ENCODE assay signal across 19 cellular contexts in genomic region chr11:120184371-120184945, GRCh38. TPM values are rescaled to one million over a fixed set of nuclear protein-coding genes. Genes with fewer than 3 reads are reported as not detected.
DNase-seq lines count a peak whose midpoint lies in the region; ATAC-seq, FAIRE-seq and TF ChIP-seq lines count a peak whose summit lies in the region.
"Had no signal": no experiment of that assay in that cellular context is flagged by ENCODE, and none has a peak within 500 bp of the region (broad histone marks: within the 10 kb centered on the region; RNA-seq: fewer than 3 reads in every experiment).

No MANE protein-coding gene starts in this region.

- TF ChIP-seq CTCF in pancreas (IDR thresholded peaks at IDR 0.05) (no peak), upper lobe of right lung (IDR thresholded peaks at IDR 0.05) (no peak)

- no peak for FAIRE-seq in pancreas (lab: Jason Lieb, UNC)

- H3K36me3 ChIP-seq in pancreas (no peaks in the 10 kb centered on the region), upper lobe of right lung (no peaks in the 10 kb centered on the region)

- WGBS in right cardiac atrium, result 62% methylated on average over 11 of the region's 11 CpGs
- WGBS in pancreas, 2 donors, result 28 to 31% methylated on average over 11 of the region's 11 CpGs

- peak; percentile 1 for DNase-seq in activated CD4-positive, CD25-positive, alpha-beta regulatory T cell treated with anti-CD3 and anti-CD28 coated beads, Interleukin-2, amount 50 U/mL, for 72 hours
- DNase-seq in right cardiac atrium (peak; percentile 67 to 82 (median 78)), pancreas (peak in 3 of 6 donors; percentile 22 to 33 (median 32)), upper lobe of right lung (peak; percentile 32), D341Med (ENCODE audit: low spot score) (no peak), DMS153 treated with DMSO at 0.1 percent for 48 hours (lab: John Stamatoyannopoulos, UW; ENCODE audit: unreplicated experiment) (no peak), NCI-H1694 treated with DMSO at 0.1 percent for 48 hours (lab: John Stamatoyannopoulos, UW) (no peak)
- DNase-seq: activated CD4-positive, alpha-beta T cell treated with anti-CD3 and anti-CD28 coated beads, Interleukin-2, amount 10 ng/mL, durations not matched to agents 24 days and 14 days; CD4-positive, CD25-positive, alpha-beta regulatory T cell; H7; hippocampal formation; Kasumi-1; NCI-H1694; stimulated activated naive CD4-positive, alpha-beta T cell treated with Interleukin-2 at 50 U/mL for 16 hours; T-helper 17 cell had no signal

- H3K9me3 ChIP-seq in right cardiac atrium (ENCODE audit: control insufficient read depth, low read length), result no peaks in the 10 kb centered on the region
- H3K9me3 ChIP-seq in pancreas, result no peaks in the 10 kb centered on the region
- H3K9me3 ChIP-seq in upper lobe of right lung, result no peaks in the 10 kb centered on the region

- H3K27ac ChIP-seq in right cardiac atrium (ENCODE audit: low read length) (peak overlapping the region; percentile 79), pancreas (peak overlapping the region; percentile 79 to 92 (median 87)), upper lobe of right lung (peak overlapping the region; percentile 11)
- H3K27ac ChIP-seq: 22Rv1, RWPE1 had no signal

- intact Hi-C loops in right cardiac atrium (cut with DNase I), result loop anchor here in 1 of 4 donors (5.0 kb wide), 1 partner anchor 33 kb away; no protein-coding TSS in a partner anchor
- intact Hi-C loops in pancreas (cut with DNase I), result no loop called here
- intact Hi-C loops in upper lobe of right lung (cut with DNase I), result no loop called here

- no peaks in the 10 kb centered on the region for H3K27me3 ChIP-seq in right cardiac atrium (ENCODE audit: control insufficient read depth, insufficient read depth)
- H3K27me3 ChIP-seq in pancreas, result no peaks in the 10 kb centered on the region
- H3K27me3 ChIP-seq in upper lobe of right lung, result no peaks in the 10 kb centered on the region

- H3K4me1 ChIP-seq in right cardiac atrium (ENCODE audit: control insufficient read depth, insufficient read depth, low read length) (peaks cover 2% of the 10 kb centered on the region), pancreas (peaks cover 38 to 54% (median 53%) of the 10 kb centered on the region in 3 donors), upper lobe of right lung (peaks cover 7% of the 10 kb centered on the region)

- H3K4me3 ChIP-seq in right cardiac atrium (ENCODE audit: low read length), result no peak overlapping the region
- H3K4me3 ChIP-seq in pancreas, result peak overlapping the region in 2 of 4 donors; percentile 19 to 28
- no peak overlapping the region for H3K4me3 ChIP-seq in upper lobe of right lung

- ATAC-seq in activated CD4-positive, CD25-positive, alpha-beta regulatory T cell treated with anti-CD3 and anti-CD28 coated beads, Interleukin-2, amount 50 U/mL, for 24 hours, result no peak
- ATAC-seq in right cardiac atrium, result peak; percentile 61 to 69
- ATAC-seq in pancreas, result no peak
- no peak for ATAC-seq in upper lobe of right lung
- ATAC-seq: T-helper 17 cell had no signal

RNA-seq across cellular contexts. Expression of gene OAF, which starts 26.4 kb away (rescaled TPM):
- 10 to 100 TPM; 21.6 to 57.1 (median 44.9) TPM for total RNA-seq in right cardiac atrium
- polyA plus RNA-seq in right cardiac atrium, result 25.3 TPM
- total RNA-seq in pancreas, result 10 to 100 TPM; 37.1 to 88.3 (median 49.0) TPM
- 10 to 100 TPM; 21.6 to 35.0 TPM for polyA plus RNA-seq in pancreas
- total RNA-seq in upper lobe of right lung, result 19.8 TPM

RNA-seq across cellular contexts. Expression of gene TRIM29, which starts 46.5 kb away (rescaled TPM):
- total RNA-seq in right cardiac atrium (under 1 TPM in 1 of 4 donors, not detected in 3; 0.34 TPM), pancreas (1 to 10 TPM in 1 of 6 donors, under 1 TPM in 5; 0.38 to 1.4 (median 0.61) TPM), upper lobe of right lung (3.4 TPM)
- polyA plus RNA-seq in right cardiac atrium (0.16 TPM), pancreas (1 to 10 TPM in 1 of 2 donors, under 1 TPM in 1; 0.42 to 1.7 TPM)
- total RNA-seq: activated CD4-positive, alpha-beta T cell treated with anti-CD3 and anti-CD28 coated beads, Interleukin-2, amount 10 ng/mL, durations not matched to agents 24 days and 14 days; activated T-helper 1 cell treated with anti-CD3 and anti-CD28 coated beads, Interleukin-12 subunit alpha, Interleukin-12 subunit beta, Interleukin-2, Interleukin-4 antibody, amounts not matched to agents 30 ng/mL and 10 ng/mL and 1 ng/mL, durations not matched to agents 14 hours and 24 hours and 36 hours; CD4-positive, CD25-positive, alpha-beta regulatory T cell; T-helper 17 cell had no signal
- polyA plus RNA-seq: CD4-positive, CD25-positive, alpha-beta regulatory T cell had no signal

RNA-seq across cellular contexts. Expression of gene POU2F3, which starts 55.5 kb away (rescaled TPM):
- under 1 TPM in 3 of 4 donors, not detected in 1; 0.17 to 0.31 (median 0.22) TPM for total RNA-seq in right cardiac atrium
- 0.05 TPM for polyA plus RNA-seq in right cardiac atrium
- total RNA-seq in pancreas, result 1 to 10 TPM in 1 of 6 donors, under 1 TPM in 5; 0.12 to 2.6 (median 0.23) TPM
- polyA plus RNA-seq in pancreas, result under 1 TPM; 0.27 to 0.54 TPM
- 3.0 TPM for total RNA-seq in upper lobe of right lung
- total RNA-seq: activated CD4-positive, alpha-beta T cell treated with anti-CD3 and anti-CD28 coated beads, Interleukin-2, amount 10 ng/mL, durations not matched to agents 24 days and 14 days; CD4-positive, CD25-positive, alpha-beta regulatory T cell; H7; T-helper 17 cell had no signal
- polyA plus RNA-seq: CD4-positive, CD25-positive, alpha-beta regulatory T cell had no signal

Comparison
In these comparisons a context has a peak if more than half of its experiments do, and no peak if none do; other contexts are left out.
1. DNase-seq: peak in activated CD4-positive, CD25-positive, alpha-beta regulatory T cell treated with anti-CD3 and anti-CD28 coated beads, Interleukin-2, amount 50 U/mL, for 72 hours (single experiment), right cardiac atrium (3 of 3) and upper lobe of right lung (single experiment); none in D341Med (single experiment), DMS153 treated with DMSO at 0.1 percent for 48 hours (single experiment) and NCI-H1694 treated with DMSO at 0.1 percent for 48 hours (single experiment).
2. ATAC-seq: peak in right cardiac atrium (2 of 2); none in activated CD4-positive, CD25-positive, alpha-beta regulatory T cell treated with anti-CD3 and anti-CD28 coated beads, Interleukin-2, amount 50 U/mL, for 24 hours (0 of 2), pancreas (0 of 4) and upper lobe of right lung (single experiment).
3. H3K27ac ChIP-seq: peak in every context shown above with its lines; median percentile 87 in pancreas; 79 in right cardiac atrium; 11 in upper lobe of right lung.